17 cellular contexts compared by ENCODE assay signal in genomic region chr4:718460-718859, GRCh38.
"Had no signal": no experiment of that assay in that cellular context is flagged by ENCODE, and none has a peak within 500 bp of the region (broad histone marks: within the 10 kb centered on the region; RNA-seq: fewer than 3 reads in every experiment).

No MANE protein-coding gene starts in this region.

- H3K4me1 ChIP-seq: neural progenitor cell, parathyroid adenoma, prostate gland, thyroid gland had no signal

- H3K4me3 Mint-ChIP-seq: dendritic cell treated with granulocyte-macrophage colony-stimulating factor and Interleukin-4, amounts not matched to agents 40 ng/mL and 50 ng/mL, for 4 days; naive thymus-derived CD4-positive, alpha-beta T cell; neural progenitor cell had no signal

- H3K9me3 ChIP-seq: esophagus squamous epithelium, prostate gland, sigmoid colon, suprapubic skin, thyroid gland, upper lobe of left lung, uterus had no signal

- H3K36me3 ChIP-seq: neural progenitor cell, prostate gland, thyroid gland, uterus had no signal

- H3K9me3 Mint-ChIP-seq: dendritic cell treated with granulocyte-macrophage colony-stimulating factor and Interleukin-4, amounts not matched to agents 40 ng/mL and 50 ng/mL, for 4 days; immature natural killer cell had no signal

- H3K27me3 ChIP-seq: esophagus squamous epithelium, neural progenitor cell, sigmoid colon, suprapubic skin, thyroid gland, upper lobe of left lung, uterus had no signal

- H3K4me3 ChIP-seq: esophagus squamous epithelium, neural progenitor cell, prostate gland, sigmoid colon, skin epidermis, suprapubic skin, thyroid gland, upper lobe of left lung, uterus had no signal

- H3K27ac Mint-ChIP-seq: dendritic cell treated with granulocyte-macrophage colony-stimulating factor and Interleukin-4, amounts not matched to agents 40 ng/mL and 50 ng/mL, for 4 days had no signal

- H3K27me3 Mint-ChIP-seq: dendritic cell treated with granulocyte-macrophage colony-stimulating factor and Interleukin-4, amounts not matched to agents 40 ng/mL and 50 ng/mL, for 4 days; naive thymus-derived CD4-positive, alpha-beta T cell had no signal

- H3K27ac ChIP-seq: esophagus squamous epithelium, neural progenitor cell, parathyroid adenoma, prostate gland, sigmoid colon, skin epidermis, suprapubic skin, thyroid gland, upper lobe of left lung, uterus had no signal

- DNase-seq: cerebellar nuclear complex; esophagus squamous epithelium; foreskin fibroblast; immature natural killer cell; naive thymus-derived CD4-positive, alpha-beta T cell; occipital lobe; sigmoid colon; stimulated activated naive CD4-positive, alpha-beta T cell treated with Interleukin-2 at 50 U/mL for 16 hours; thyroid gland; upper lobe of left lung; uterus had no signal
